Comparison of ENCODE assay signal across 21 cellular contexts in genomic region chr19:34298891-34299510, GRCh38. TPM values are rescaled to one million over a fixed set of nuclear protein-coding genes. Genes with fewer than 3 reads are reported as not detected.
A peak's percentile ranks its signal among the peaks of the same experiment; 100 is the strongest.
DNase-seq lines count a peak whose midpoint lies in the region; ATAC-seq and TF ChIP-seq lines count a peak whose summit lies in the region.
"Had no signal": no experiment of that assay in that cellular context is flagged by ENCODE, and none has a peak within 500 bp of the region (broad histone marks: within the 10 kb centered on the region; RNA-seq: fewer than 3 reads in every experiment).

No MANE protein-coding gene starts in this region.

- POLR2A ChIA-PET in activated CD8-positive, alpha-beta T cell treated with anti-CD3 and anti-CD28 coated beads for 36 hours (lab: Charles Lee), result no interaction called here

- H3K4me1 Mint-ChIP-seq in natural killer cell, result no peaks in the 10 kb centered on the region
- peaks cover 0 to 2% of the 10 kb centered on the region in 2 donors for H3K4me1 Mint-ChIP-seq in natural killer cell treated with Interleukin-12 subunit alpha and Interleukin-12 subunit beta and Interleukin-15 and Interleukin-18, amount 100 ng/mL, for 72 hours (ENCODE audit: low read depth in 2 of 2)
- H3K4me1 Mint-ChIP-seq in activated CD8-positive, alpha-beta T cell treated with anti-CD3 and anti-CD28 coated beads for 36 hours (ENCODE audit: low read depth), result no peaks in the 10 kb centered on the region
- H3K4me1 Mint-ChIP-seq: activated B cell treated with CpG ODN at 0.5 μM for 24 hours had no signal

- TF ChIP-seq CTCF in natural killer cell (IDR thresholded peaks at IDR 0.05) (no peak), VCaP (conservative IDR thresholded peaks at IDR 0.05) (no peak), mucosa of descending colon (IDR thresholded peaks at IDR 0.05) (no peak)
- no peak for TF ChIP-seq CTCF in activated CD8-positive, alpha-beta T cell treated with anti-CD3 and anti-CD28 coated beads for 36 hours (IDR thresholded peaks at IDR 0.05)

- ATAC-seq in natural killer cell (no peak), mucosa of descending colon (peak; percentile 95), left cardiac atrium (no peak)
- ATAC-seq in natural killer cell treated with Interleukin-12 subunit alpha and Interleukin-12 subunit beta and Interleukin-15 and Interleukin-18, amount 100 ng/mL, for 72 hours, result no peak
- no peak for ATAC-seq in activated CD8-positive, alpha-beta T cell treated with anti-CD3 and anti-CD28 coated beads for 36 hours
- ATAC-seq: activated CD8-positive, alpha-beta T cell treated with anti-CD3 and anti-CD28 coated beads, Interleukin-2, amount 10 ng/mL, durations not matched to agents 7 days and 5 days had no signal

- H3K27me3 Mint-ChIP-seq in natural killer cell (ENCODE audit: low read depth in 2 of 2), result no peaks in the 10 kb centered on the region
- H3K27me3 Mint-ChIP-seq in natural killer cell treated with Interleukin-12 subunit alpha and Interleukin-12 subunit beta and Interleukin-15 and Interleukin-18, amount 100 ng/mL, for 72 hours, result no peaks in the 10 kb centered on the region
- no peaks in the 10 kb centered on the region for H3K27me3 Mint-ChIP-seq in activated CD8-positive, alpha-beta T cell treated with anti-CD3 and anti-CD28 coated beads for 36 hours
- H3K27me3 Mint-ChIP-seq: activated B cell treated with CpG ODN at 0.5 μM for 24 hours; activated naive CD8-positive, alpha-beta T cell treated with anti-CD3 and anti-CD28 coated beads for 36 hours had no signal

- H3K27ac ChIP-seq in VCaP, result peak overlapping the region; percentile 95
- H3K27ac ChIP-seq: neutrophil had no signal

- H3K4me3 Mint-ChIP-seq in natural killer cell, result no peak overlapping the region
- no peak overlapping the region for H3K4me3 Mint-ChIP-seq in natural killer cell treated with Interleukin-12 subunit alpha and Interleukin-12 subunit beta and Interleukin-15 and Interleukin-18, amount 100 ng/mL, for 72 hours
- no peak overlapping the region for H3K4me3 Mint-ChIP-seq in activated CD8-positive, alpha-beta T cell treated with anti-CD3 and anti-CD28 coated beads for 36 hours
- H3K4me3 Mint-ChIP-seq: activated B cell treated with CpG ODN at 0.5 μM for 24 hours; activated CD8-positive, alpha-beta T cell treated with anti-CD3 and anti-CD28 coated beads, Interleukin-2, amount 10 ng/mL, durations not matched to agents 7 days and 5 days; activated naive CD8-positive, alpha-beta T cell treated with anti-CD3 and anti-CD28 coated beads for 36 hours; HFFc6 had no signal

- no peaks in the 10 kb centered on the region for H3K36me3 ChIP-seq in mucosa of descending colon (ENCODE audit: low read depth)
- H3K36me3 ChIP-seq: neutrophil had no signal

- H3K36me3 Mint-ChIP-seq in natural killer cell, result no peaks in the 10 kb centered on the region
- no peaks in the 10 kb centered on the region for H3K36me3 Mint-ChIP-seq in natural killer cell treated with Interleukin-12 subunit alpha and Interleukin-12 subunit beta and Interleukin-15 and Interleukin-18, amount 100 ng/mL, for 72 hours
- H3K36me3 Mint-ChIP-seq in activated CD8-positive, alpha-beta T cell treated with anti-CD3 and anti-CD28 coated beads for 36 hours (ENCODE audit: low read depth), result peaks cover 3% of the 10 kb centered on the region
- H3K36me3 Mint-ChIP-seq: activated naive CD8-positive, alpha-beta T cell treated with anti-CD3 and anti-CD28 coated beads for 36 hours had no signal

- no peak overlapping the region for H3K4me3 ChIP-seq in mucosa of descending colon

- DNase-seq in natural killer cell, result no peak
- no peak for DNase-seq in natural killer cell treated with Interleukin-12 subunit alpha and Interleukin-12 subunit beta and Interleukin-15 and Interleukin-18, amount 100 ng/mL, for 72 hours (ENCODE audit: low spot score)
- peak in 2 of 3 donors; percentile 64 to 67 for DNase-seq in mucosa of descending colon
- DNase-seq in activated CD8-positive, alpha-beta T cell treated with anti-CD3 and anti-CD28 coated beads for 36 hours, result no peak
- DNase-seq in T-helper 2 cell, result no peak
- no peak for DNase-seq in hepatic stellate cell (ENCODE audit: low spot score)
- no peak for DNase-seq in left cardiac atrium
- DNase-seq: activated B cell treated with CpG ODN at 0.5 μM for 24 hours; activated CD8-positive, alpha-beta T cell treated with anti-CD3 and anti-CD28 coated beads, Interleukin-2, amount 10 ng/mL, durations not matched to agents 7 days and 5 days; activated naive CD8-positive, alpha-beta T cell treated with anti-CD3 and anti-CD28 coated beads for 36 hours; activated T-cell treated with anti-CD3 and anti-CD28 coated beads, Interleukin-2, amount 50 U/mL, for 48 hours; foreskin fibroblast; HFFc6; hypothalamus; islet precursor cell; KG1; mesenchymal stem cell; NCI-H2081 treated with DMSO at 0.1 percent for 48 hours; stimulated activated CD4-positive, alpha-beta T cell treated with anti-CD3 and anti-CD28 coated beads, Interleukin-12 subunit alpha, Interleukin-12 subunit beta, amount 100 ng/mL, for 4 hours had no signal

- no peaks in the 10 kb centered on the region for H3K9me3 Mint-ChIP-seq in natural killer cell
- no peaks in the 10 kb centered on the region for H3K9me3 Mint-ChIP-seq in natural killer cell treated with Interleukin-12 subunit alpha and Interleukin-12 subunit beta and Interleukin-15 and Interleukin-18, amount 100 ng/mL, for 72 hours
- H3K9me3 Mint-ChIP-seq in activated CD8-positive, alpha-beta T cell treated with anti-CD3 and anti-CD28 coated beads for 36 hours, result no peaks in the 10 kb centered on the region
- H3K9me3 Mint-ChIP-seq: activated B cell treated with CpG ODN at 0.5 μM for 24 hours; activated naive CD8-positive, alpha-beta T cell treated with anti-CD3 and anti-CD28 coated beads for 36 hours; HFFc6 had no signal

- intact Hi-C loops in natural killer cell (cut with micrococcal nuclease) (no loop called here), mucosa of descending colon (cut with DNase I, micrococcal nuclease) (no loop called here), left cardiac atrium (cut with DNase I) (no loop called here)
- intact Hi-C loops in activated CD8-positive, alpha-beta T cell treated with anti-CD3 and anti-CD28 coated beads for 36 hours (cut with micrococcal nuclease), result no loop called here

- no peaks in the 10 kb centered on the region for H3K9me3 ChIP-seq in mucosa of descending colon
- H3K9me3 ChIP-seq: neutrophil had no signal

- peak overlapping the region; percentile 8 to 16 for H3K27ac Mint-ChIP-seq in natural killer cell
- no peak overlapping the region for H3K27ac Mint-ChIP-seq in natural killer cell treated with Interleukin-12 subunit alpha and Interleukin-12 subunit beta and Interleukin-15 and Interleukin-18, amount 100 ng/mL, for 72 hours
- H3K27ac Mint-ChIP-seq in activated CD8-positive, alpha-beta T cell treated with anti-CD3 and anti-CD28 coated beads for 36 hours, result no peak overlapping the region
- H3K27ac Mint-ChIP-seq: activated B cell treated with CpG ODN at 0.5 μM for 24 hours; activated CD8-positive, alpha-beta T cell treated with anti-CD3 and anti-CD28 coated beads, Interleukin-2, amount 10 ng/mL, durations not matched to agents 7 days and 5 days; activated naive CD8-positive, alpha-beta T cell treated with anti-CD3 and anti-CD28 coated beads for 36 hours; HFFc6 had no signal

- H3K4me1 ChIP-seq in mucosa of descending colon (ENCODE audit: low read depth), result peaks cover 45% of the 10 kb centered on the region

- CTCF ChIA-PET in activated CD8-positive, alpha-beta T cell treated with anti-CD3 and anti-CD28 coated beads for 36 hours (lab: Charles Lee), result no interaction called here

RNA-seq across cellular contexts. Expression of gene GARRE1, which starts 44.6 kb away (rescaled TPM):
- total RNA-seq in natural killer cell (10 to 100 TPM; 21.9 to 29.2 (median 22.0) TPM), mucosa of descending colon (10 to 100 TPM; 18.7 to 27.6 (median 27.3) TPM), left cardiac atrium (10 to 100 TPM; 20.9 to 30.5 TPM)
- 10 to 100 TPM in 1 of 2 donors, 1 to 10 TPM in 1; 9.6 to 13.3 TPM for total RNA-seq in natural killer cell treated with Interleukin-12 subunit alpha and Interleukin-12 subunit beta and Interleukin-15 and Interleukin-18, amount 100 ng/mL, for 72 hours
- 1 to 10 TPM; 7.2 to 8.1 TPM for total RNA-seq in activated CD8-positive, alpha-beta T cell treated with anti-CD3 and anti-CD28 coated beads for 36 hours

Comparison
In these comparisons a context has a peak if more than half of its experiments do, and no peak if none do; other contexts are left out.
1. H3K27ac Mint-ChIP-seq: peak in natural killer cell (2 of 2); none in natural killer cell treated with Interleukin-12 subunit alpha and Interleukin-12 subunit beta and Interleukin-15 and Interleukin-18, amount 100 ng/mL, for 72 hours (0 of 2) and activated CD8-positive, alpha-beta T cell treated with anti-CD3 and anti-CD28 coated beads for 36 hours (single experiment).
2. DNase-seq: peak in mucosa of descending colon (2 of 3); none in natural killer cell (single experiment), natural killer cell treated with Interleukin-12 subunit alpha and Interleukin-12 subunit beta and Interleukin-15 and Interleukin-18, amount 100 ng/mL, for 72 hours (single experiment), activated CD8-positive, alpha-beta T cell treated with anti-CD3 and anti-CD28 coated beads for 36 hours (single experiment), T-helper 2 cell (0 of 5), hepatic stellate cell (single experiment) and left cardiac atrium (single experiment).